28 cellular contexts compared by ENCODE assay signal in genomic region chr3:193824365-193824764, GRCh38.
"Had no signal": no experiment of that assay in that cellular context is flagged by ENCODE, and none has a peak within 500 bp of the region (broad histone marks: within the 10 kb centered on the region; RNA-seq: fewer than 3 reads in every experiment).

No MANE protein-coding gene starts in this region.

- H3K27ac Mint-ChIP-seq: activated CD8-positive, alpha-beta T cell treated with anti-CD3 and anti-CD28 coated beads for 36 hours; activated naive CD4-positive, alpha-beta T cell treated with anti-CD3 and anti-CD28 coated beads, Interleukin-2, amount 10 ng/mL, durations not matched to agents 7 days and 5 days; activated naive CD8-positive, alpha-beta T cell treated with anti-CD3 and anti-CD28 coated beads, Interleukin-2, amount 10 ng/mL, durations not matched to agents 7 days and 5 days; activated T-cell treated with anti-CD3 and anti-CD28 coated beads, Interleukin-2, amount 50 U/mL, for 72 hours; activated T-helper 2 cell treated with anti-CD3 and anti-CD28 coated beads, Interferon-gamma antibody, Interleukin-2, Interleukin-4, amounts not matched to agents 10 μg/mL and 5 μg/mL and 100 μg/mL, durations not matched to agents 14 hours and 24 hours and 36 hours; T-helper 2 cell treated with Interferon-gamma antibody and Interleukin-4, amounts not matched to agents 5 μg/mL and 100 μg/mL, for 36 hours had no signal

- H3K36me3 ChIP-seq: adrenal gland, breast epithelium had no signal

- DNase-seq: activated CD4-positive, alpha-beta T cell treated with anti-CD3 and anti-CD28 coated beads for 4 hours; activated CD8-positive, alpha-beta memory T cell treated with anti-CD3 and anti-CD28 coated beads, Interleukin-2, amount 50 U/mL, for 4 hours; activated CD8-positive, alpha-beta T cell treated with anti-CD3 and anti-CD28 coated beads for 36 hours; activated gamma-delta T cell treated with Interleukin-2 at 50 U/mL for 16 hours; activated naive CD4-positive, alpha-beta T cell treated with anti-CD3 and anti-CD28 coated beads, Interleukin-2, amount 10 ng/mL, durations not matched to agents 7 days and 5 days; activated naive CD8-positive, alpha-beta T cell treated with anti-CD3 and anti-CD28 coated beads, Interleukin-2, amount 10 ng/mL, durations not matched to agents 7 days and 5 days; activated T-cell treated with anti-CD3 and anti-CD28 coated beads, Interleukin-2, amount 50 U/mL, for 72 hours; aorta; caudate nucleus; Karpas-422; NCI-H1048; NCI-H1417; NCI-H1930; NCI-H2171; NCI-H2227 treated with DMSO at 0.1 percent for 48 hours; NCI-H446 treated with DMSO at 0.1 percent for 48 hours; NCI-H526 treated with DMSO at 0.1 percent for 48 hours; NCI-H82; RPMI8226; SW 1271 had no signal

- H3K4me3 ChIP-seq: adrenal gland, breast epithelium, SK-N-MC had no signal

- H3K36me3 Mint-ChIP-seq: activated naive CD4-positive, alpha-beta T cell treated with anti-CD3 and anti-CD28 coated beads, Interleukin-2, amount 10 ng/mL, durations not matched to agents 7 days and 5 days; activated naive CD8-positive, alpha-beta T cell treated with anti-CD3 and anti-CD28 coated beads, Interleukin-2, amount 10 ng/mL, durations not matched to agents 7 days and 5 days had no signal

- H3K4me1 Mint-ChIP-seq: activated naive CD4-positive, alpha-beta T cell treated with anti-CD3 and anti-CD28 coated beads, Interleukin-2, amount 10 ng/mL, durations not matched to agents 7 days and 5 days; activated naive CD8-positive, alpha-beta T cell treated with anti-CD3 and anti-CD28 coated beads, Interleukin-2, amount 10 ng/mL, durations not matched to agents 7 days and 5 days had no signal

- H3K9me3 ChIP-seq: adrenal gland, breast epithelium had no signal

- ATAC-seq: activated CD4-positive, CD25-positive, alpha-beta regulatory T cell treated with anti-CD3 and anti-CD28 coated beads, Interleukin-2, amount 50 U/mL, for 24 hours; activated CD8-positive, alpha-beta T cell treated with anti-CD3 and anti-CD28 coated beads for 36 hours; activated T-cell treated with anti-CD3 and anti-CD28 coated beads, Interleukin-2, amount 50 U/mL, for 72 hours; Panc1; Right ventricle myocardium inferior had no signal

- H3K27ac ChIP-seq: adrenal gland, breast epithelium, SK-N-MC had no signal

- H3K9me3 Mint-ChIP-seq: activated CD8-positive, alpha-beta T cell treated with anti-CD3 and anti-CD28 coated beads for 36 hours; activated naive CD4-positive, alpha-beta T cell treated with anti-CD3 and anti-CD28 coated beads, Interleukin-2, amount 10 ng/mL, durations not matched to agents 7 days and 5 days; activated naive CD8-positive, alpha-beta T cell treated with anti-CD3 and anti-CD28 coated beads, Interleukin-2, amount 10 ng/mL, durations not matched to agents 7 days and 5 days; activated T-cell treated with anti-CD3 and anti-CD28 coated beads, Interleukin-2, amount 50 U/mL, for 72 hours; activated T-helper 2 cell treated with anti-CD3 and anti-CD28 coated beads, Interferon-gamma antibody, Interleukin-2, Interleukin-4, amounts not matched to agents 10 μg/mL and 5 μg/mL and 100 μg/mL, durations not matched to agents 14 hours and 24 hours and 36 hours; T-helper 2 cell treated with Interferon-gamma antibody and Interleukin-4, amounts not matched to agents 5 μg/mL and 100 μg/mL, for 36 hours had no signal

- H3K4me3 Mint-ChIP-seq: activated CD8-positive, alpha-beta T cell treated with anti-CD3 and anti-CD28 coated beads for 36 hours; activated naive CD4-positive, alpha-beta T cell treated with anti-CD3 and anti-CD28 coated beads, Interleukin-2, amount 10 ng/mL, durations not matched to agents 7 days and 5 days; activated naive CD8-positive, alpha-beta T cell treated with anti-CD3 and anti-CD28 coated beads, Interleukin-2, amount 10 ng/mL, durations not matched to agents 7 days and 5 days; activated T-cell treated with anti-CD3 and anti-CD28 coated beads, Interleukin-2, amount 50 U/mL, for 72 hours; T-helper 2 cell treated with Interferon-gamma antibody and Interleukin-4, amounts not matched to agents 5 μg/mL and 100 μg/mL, for 36 hours had no signal

- H3K27me3 ChIP-seq: breast epithelium had no signal

- H3K4me1 ChIP-seq: breast epithelium had no signal
